ENCODE assay signal across 36 cellular contexts in the genomic region with DNA sequence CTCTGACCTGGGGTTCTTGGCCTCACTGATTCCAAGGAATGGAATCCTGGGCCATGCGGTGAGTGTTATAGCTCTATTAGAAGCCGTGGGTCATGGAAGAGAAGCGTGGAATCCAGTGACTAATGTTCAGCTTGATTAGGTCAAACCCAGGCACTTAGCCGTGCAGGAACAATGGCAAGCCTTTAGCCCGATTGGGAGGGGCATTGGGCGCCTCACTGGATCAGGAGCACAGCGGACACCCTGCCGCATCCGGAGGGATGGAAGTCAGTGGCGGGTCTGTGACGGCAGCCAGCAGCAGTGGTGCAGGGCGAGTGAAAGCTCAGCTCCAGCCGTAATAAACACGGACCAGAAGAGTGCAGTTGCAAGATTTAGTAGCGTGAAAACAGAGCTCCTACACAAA. TPM values are rescaled to one million over a fixed set of nuclear protein-coding genes. Genes with fewer than 3 reads are reported as not detected.
"Had no signal": no experiment of that assay in that cellular context is flagged by ENCODE, and none has a peak within 500 bp of the region (broad histone marks: within the 10 kb centered on the region; RNA-seq: fewer than 3 reads in every experiment).

No MANE protein-coding gene starts in this region.

- H3K4me3 Mint-ChIP-seq: dendritic cell treated with granulocyte-macrophage colony-stimulating factor and Interleukin-4, amounts not matched to agents 40 ng/mL and 50 ng/mL, for 4 days; endodermal cell; mesothelial cell of epicardium; naive B cell; natural killer cell treated with Interleukin-12 subunit alpha and Interleukin-12 subunit beta and Interleukin-15 and Interleukin-18, amount 100 ng/mL, for 72 hours; neural crest cell had no signal

- H3K27ac Mint-ChIP-seq: dendritic cell treated with granulocyte-macrophage colony-stimulating factor and Interleukin-4, amounts not matched to agents 40 ng/mL and 50 ng/mL, for 4 days; endodermal cell; mesothelial cell of epicardium; naive B cell; natural killer cell treated with Interleukin-12 subunit alpha and Interleukin-12 subunit beta and Interleukin-15 and Interleukin-18, amount 100 ng/mL, for 72 hours had no signal

- H3K4me1 ChIP-seq: pancreas, right lobe of liver, stomach, thyroid gland, vagina had no signal

- H3K27me3 ChIP-seq: gastrocnemius medialis, neutrophil, pancreas, right lobe of liver, stomach, thyroid gland, vagina had no signal

- ATAC-seq: esophagus mucosa; gastrocnemius medialis; left lobe of liver; mucosa of descending colon; natural killer cell treated with Interleukin-12 subunit alpha and Interleukin-12 subunit beta and Interleukin-15 and Interleukin-18, amount 100 ng/mL, for 72 hours; pancreas; right lobe of liver had no signal

- H3K9me3 ChIP-seq: gastrocnemius medialis, mucosa of descending colon, neutrophil, pancreas, right lobe of liver, stomach, thyroid gland, vagina had no signal

- H3K36me3 ChIP-seq: gastrocnemius medialis, neutrophil, pancreas, right lobe of liver, stomach, thyroid gland, vagina had no signal

- H3K4me3 ChIP-seq: gastrocnemius medialis, lung, mucosa of descending colon, pancreas, right lobe of liver, smooth muscle cell, stomach, thyroid gland, vagina had no signal

- H3K4me1 Mint-ChIP-seq: endodermal cell, mesothelial cell of epicardium, naive B cell, neural crest cell had no signal

- H3K27ac ChIP-seq: epithelial cell of prostate, gastrocnemius medialis, neutrophil, pancreas, right lobe of liver, stomach, thyroid gland, vagina had no signal

- H3K9me3 Mint-ChIP-seq: dendritic cell treated with granulocyte-macrophage colony-stimulating factor and Interleukin-4, amounts not matched to agents 40 ng/mL and 50 ng/mL, for 4 days; mesothelial cell of epicardium; naive B cell; natural killer cell treated with Interleukin-12 subunit alpha and Interleukin-12 subunit beta and Interleukin-15 and Interleukin-18, amount 100 ng/mL, for 72 hours; neural crest cell had no signal

- DNase-seq: effector CD8-positive, alpha-beta T cell; endodermal cell; foreskin fibroblast; gastrocnemius medialis; head of caudate nucleus; kidney; mesenchymal stem cell; mucosa of descending colon; naive B cell; right lobe of liver; stimulated activated CD4-positive, alpha-beta T cell treated with anti-CD3 and anti-CD28 coated beads, Interleukin-12 subunit alpha, Interleukin-12 subunit beta, amount 100 ng/mL, for 4 hours; stimulated activated CD4-positive, alpha-beta T cell treated with anti-CD3 and anti-CD28 coated beads, Interleukin-1b, Interleukin-23, amount 100 ng/mL, for 48 hours; stimulated activated CD4-positive, alpha-beta T cell treated with anti-CD3 and anti-CD28 coated beads, Interleukin-4, amount 100 ng/mL, for 1 hour; stimulated activated CD8-positive, alpha-beta memory T cell treated with anti-CD3 and anti-CD28 coated beads, Interleukin-4, amount 100 ng/mL, for 48 hours; stimulated activated naive CD4-positive, alpha-beta T cell; stomach; thyroid gland; trophoblast cell had no signal

RNA-seq across cellular contexts. Expression of a gene that starts 20.5 kb away (rescaled TPM):
- total RNA-seq: endodermal cell; esophagus mucosa; gastrocnemius medialis; glomerular endothelial cell; kidney; left lobe of liver; liver; lung; mesothelial cell of epicardium; mucosa of descending colon; natural killer cell treated with Interleukin-12 subunit alpha and Interleukin-12 subunit beta and Interleukin-15 and Interleukin-18, amount 100 ng/mL, for 72 hours; omental fat pad; posterior vena cava; right lobe of liver; smooth muscle cell; stomach; subcutaneous adipose tissue; thyroid gland; ureter; vagina had no signal
